In genomic region chr2:73089270-73090030, GRCh38 we compare ENCODE assay signal across 8 cellular contexts. TPM values are rescaled to one million over a fixed set of nuclear protein-coding genes. Genes with fewer than 3 reads are reported as not detected.
A peak's percentile ranks its signal among the peaks of the same experiment; 100 is the strongest.
DNase-seq lines count a peak whose midpoint lies in the region; ATAC-seq, FAIRE-seq and TF ChIP-seq lines count a peak whose summit lies in the region.

No MANE protein-coding gene starts in this region.

- no peaks in the 10 kb centered on the region for H3K27me3 Mint-ChIP-seq in type B pancreatic cell

- H3K79me2 ChIP-seq in HepG2 (ENCODE audit: insufficient read depth, low read length), result peaks cover 8% of the 10 kb centered on the region

- peaks cover 46% of the 10 kb centered on the region for H3K4me1 Mint-ChIP-seq in type B pancreatic cell (ENCODE audit: unreplicated experiment)

- 94% methylated on average over 10 of the region's 11 CpGs for WGBS in HepG2 (ENCODE audit: low lambda C conversion rate)

- in situ Hi-C loops in HepG2 (cut with HindIII; ENCODE audit: extremely low pct_ligation_motif_present, low pct_unique_long_range_greater_than_20kb), result loop anchor here (5.0 kb wide), 1 partner anchor 68 kb away; no protein-coding TSS in a partner anchor

- peaks cover 3% of the 10 kb centered on the region for H3K36me3 Mint-ChIP-seq in type B pancreatic cell
- H3K36me3 Mint-ChIP-seq in activated naive CD4-positive, alpha-beta T cell treated with anti-CD3 and anti-CD28 coated beads, Interleukin-2, amount 50 U/mL, for 72 hours, result no peaks in the 10 kb centered on the region

- FAIRE-seq in HepG2 (lab: Jason Lieb, UNC), result no peak

- no peak for TF ChIP-seq CTCF in cardiac fibroblast (IDR thresholded peaks at IDR 0.05; ENCODE audit: low read depth, low read length)
- no peak for TF ChIP-seq CTCF in HepG2 (CRISPR knock-in tag; IDR thresholded peaks at IDR 0.05)
- TF ChIP-seq CTCF in type B pancreatic cell (conservative IDR thresholded peaks at IDR 0.05), result no peak

- H3K4me2 ChIP-seq in HepG2 (ENCODE audit: low read depth, low read length), result no peak overlapping the region

- POLR2A ChIA-PET in HepG2 (lab: Yijun Ruan, JAX), result no interaction called here

- peaks cover 20 to 32% of the 10 kb centered on the region in 2 experiments for H3K36me3 ChIP-seq in HepG2 (replicated peaks in 1 of 2; ENCODE audit: control insufficient read depth in 1 of 2, insufficient read depth in 2 of 2, low read length in 2 of 2)

- H3K9me3 ChIP-seq in HepG2 (ENCODE audit: low read length), result no peaks in the 10 kb centered on the region

- no peak overlapping the region for H3K27ac ChIP-seq in HepG2 (ENCODE audit: extremely low read length, insufficient read depth, low read length)

- peak overlapping the region; percentile 2 for H3K4me3 Mint-ChIP-seq in type B pancreatic cell

- peak; percentile 48 for DNase-seq in HT-29 (ENCODE audit: low spot score)
- peak; percentile 97 to 99 for DNase-seq in cardiac fibroblast (ENCODE audit: low read depth in 2 of 2)
- DNase-seq in HepG2 (ENCODE audit: low spot score), result peak; percentile 70
- DNase-seq in type B pancreatic cell (ENCODE audit: extremely low spot score, unreplicated experiment), result no peak
- DNase-seq in activated naive CD4-positive, alpha-beta T cell treated with anti-CD3 and anti-CD28 coated beads, Interleukin-2, amount 50 U/mL, for 72 hours (ENCODE audit: low spot score in 2 of 2), result no peak
- no peak for DNase-seq in NCI-H2171 (lab: John Stamatoyannopoulos, UW)
- DNase-seq in NAMALWA (ENCODE audit: low spot score), result no peak

- CTCF ChIA-PET in HepG2 (lab: Yijun Ruan, JAX; ENCODE audit: low intra/inter-chr PET ratio, low total read pairs), result no interaction called here

- BruUV-seq in HepG2 (replicated peaks; lab: Mats Ljungman, UMichigan), result no TSS peak

- no peaks in the 10 kb centered on the region for H3K27me3 ChIP-seq in HepG2 (ENCODE audit: control insufficient read depth in 1 of 2, insufficient read depth in 2 of 2, low read length in 2 of 2)

- no peaks in the 10 kb centered on the region for H3K9me3 Mint-ChIP-seq in type B pancreatic cell
- no peaks in the 10 kb centered on the region for H3K9me3 Mint-ChIP-seq in activated naive CD4-positive, alpha-beta T cell treated with anti-CD3 and anti-CD28 coated beads, Interleukin-2, amount 50 U/mL, for 72 hours

- TF ChIP-seq POLR2A in HepG2 (IDR thresholded peaks at IDR 0.05; ENCODE audit: insufficient read depth in 1 of 2, low read depth in 2 of 2, low read length in 2 of 2), result no peak

- no peak overlapping the region for H2AFZ ChIP-seq in HepG2 (ENCODE audit: low read length)

- peaks cover 44% of the 10 kb centered on the region for H4K20me1 ChIP-seq in HepG2 (ENCODE audit: insufficient read depth, low read length)

- ATAC-seq in HepG2 (no peak), GM21360 (IDR thresholded peaks at IDR 0.05; ENCODE audit: unreplicated experiment) (no peak)
- ATAC-seq in activated naive CD4-positive, alpha-beta T cell treated with anti-CD3 and anti-CD28 coated beads, Interleukin-2, amount 50 U/mL, for 72 hours, result no peak

- TF ChIP-seq RAD21 in HepG2 (CRISPR knock-in tag; IDR thresholded peaks at IDR 0.05), result no peak

- no peak overlapping the region for H3K4me3 ChIP-seq in cardiac fibroblast (replicated peaks in 1 of 2; ENCODE audit: low read depth in 2 of 2, low read length in 2 of 2)
- no peak overlapping the region for H3K4me3 ChIP-seq in HepG2 (replicated peaks in 1 of 3; ENCODE audit: insufficient read depth in 1 of 3, low read depth in 2 of 3, low read length in 3 of 3)

- H3K4me1 ChIP-seq in HepG2 (ENCODE audit: insufficient read depth, low read length), result peaks cover 39% of the 10 kb centered on the region

- intact Hi-C loops in HepG2 (cut with micrococcal nuclease; ENCODE audit: unreplicated experiment), result no loop called here

- peak overlapping the region; percentile 88 for H3K27ac Mint-ChIP-seq in type B pancreatic cell
- peak overlapping the region in 1 of 2 donors; percentile 55 for H3K27ac Mint-ChIP-seq in activated naive CD4-positive, alpha-beta T cell treated with anti-CD3 and anti-CD28 coated beads, Interleukin-2, amount 50 U/mL, for 72 hours

- TF ChIP-seq EP300 in HepG2 (IDR thresholded peaks at IDR 0.05; ENCODE audit: low read depth in 2 of 2, low read length in 2 of 2) (no peak), HepG2 (CRISPR knock-in tag; IDR thresholded peaks at IDR 0.05; ENCODE audit: borderline replicate concordance) (no peak)

- no peak overlapping the region for H3K9ac ChIP-seq in HepG2 (ENCODE audit: insufficient read depth, low read depth, low read length)

TF ChIP-seq in HepG2, 621 proteins besides CTCF, POLR2A, EP300 and RAD21:
- TF ChIP-seq ZFX (CRISPR knock-in tag; IDR thresholded peaks at IDR 0.05; ENCODE audit: low read depth), result no peak
- 0 out of 2 replicates have a peak, but pooled peaks have one; percentile 14 for TF ChIP-seq FOXK2 (IDR thresholded peaks at IDR 0.05)
- no peak for TF ChIP-seq DBP (CRISPR knock-in tag; IDR thresholded peaks at IDR 0.05; ENCODE audit: not compliant biosample characterization)

RNA-seq across cellular contexts. Expression of gene SFXN5, which starts 17.9 kb away (rescaled TPM):
- total RNA-seq in HT-29 (2014; rRNA removed; shearing (Covaris generic)), result 48.3 and 49.4 TPM in 2 replicates
- 22.2 and 34.9 TPM in 2 replicates for total RNA-seq in HepG2 (2016; rRNA removed; fragmentation: Illumina TruSeq; extraction: Trizol)
- 11.0 and 15.1 TPM in 2 replicates for total RNA-seq in HepG2 (2016; cell fraction: cytosol; rRNA removed; fragmentation: Illumina TruSeq; extraction: Trizol; ENCODE audit: low read depth)
- 21.1 and 36.4 TPM in 2 replicates for total RNA-seq in HepG2 (2016; cell fraction: insoluble cytoplasmic fraction; rRNA removed; fragmentation: Illumina TruSeq; extraction: Trizol)
- total RNA-seq in HepG2 (2016; cell fraction: membrane; rRNA removed; fragmentation: Illumina TruSeq; extraction: Trizol), result 13.2 and 15.3 TPM in 2 replicates
- total RNA-seq in HepG2 (2016; cell fraction: nucleus; rRNA removed; fragmentation: Illumina TruSeq; extraction: Trizol), result 42.2 and 47.8 TPM in 2 replicates
- polyA plus RNA-seq in HepG2 (2011; rRNA removed), result 37.4 and 42.8 TPM in 2 replicates
- 13.2 and 17.2 TPM in 2 replicates for polyA plus RNA-seq in HepG2 (2011; cell fraction: cytosol; rRNA removed)
- 139 and 168 TPM in 2 replicates for polyA plus RNA-seq in HepG2 (2011; cell fraction: nucleus; rRNA removed)
- 18.2 and 24.8 TPM in 2 replicates for polyA plus RNA-seq in HepG2 (2012)
- 6.1 and 6.5 TPM in 2 replicates for polyA plus RNA-seq in HepG2 (2016; cell fraction: cytosol; fragmentation: Illumina TruSeq; extraction: Trizol; ENCODE audit: low read depth)
- polyA plus RNA-seq in HepG2 (2016; cell fraction: insoluble cytoplasmic fraction; fragmentation: Illumina TruSeq; extraction: Trizol; ENCODE audit: low read depth), result 23.9 and 25.9 TPM in 2 replicates
- 8.0 and 9.0 TPM in 2 replicates for polyA plus RNA-seq in HepG2 (2016; cell fraction: membrane; fragmentation: Illumina TruSeq; extraction: Trizol; ENCODE audit: low read depth)
- 68.3 and 69.6 TPM in 2 replicates for polyA plus RNA-seq in HepG2 (2016; cell fraction: nucleus; fragmentation: Illumina TruSeq; extraction: Trizol; ENCODE audit: insufficient read depth, low read depth)
- polyA minus RNA-seq in HepG2 (2011; rRNA and poly(A)+ RNA removed; ENCODE audit: low replicate concordance), result 36.5 and 73.0 TPM in 2 replicates
- polyA minus RNA-seq in HepG2 (2011; cell fraction: cytosol; rRNA and poly(A)+ RNA removed), result 12.6 and 13.0 TPM in 2 replicates
- polyA minus RNA-seq in HepG2 (2011; cell fraction: nucleus; rRNA and poly(A)+ RNA removed), result 49.6 and 54.8 TPM in 2 replicates
- total RNA-seq in type B pancreatic cell (ENCODE audit: low replicate concordance), result 15.0 and 27.3 TPM in 2 replicates
- total RNA-seq in activated naive CD4-positive, alpha-beta T cell treated with anti-CD3 and anti-CD28 coated beads, Interleukin-2, amount 50 U/mL, for 72 hours, result 10 to 100 TPM in 1 of 2 donors, 1 to 10 TPM in 1; 5.2 to 16.0 TPM

RNA-seq across cellular contexts. Expression of gene RAB11FIP5, which starts 23.3 kb away (rescaled TPM):
- total RNA-seq in HT-29 (2014; rRNA removed; shearing (Covaris generic)), result 13.9 and 14.6 TPM in 2 replicates
- 8.7 and 9.4 TPM in 2 replicates for total RNA-seq in HepG2 (2016; rRNA removed; fragmentation: Illumina TruSeq; extraction: Trizol)
- 3.7 and 4.2 TPM in 2 replicates for total RNA-seq in HepG2 (2016; cell fraction: cytosol; rRNA removed; fragmentation: Illumina TruSeq; extraction: Trizol; ENCODE audit: low read depth)
- 8.6 and 9.1 TPM in 2 replicates for total RNA-seq in HepG2 (2016; cell fraction: insoluble cytoplasmic fraction; rRNA removed; fragmentation: Illumina TruSeq; extraction: Trizol)
- 10.0 and 13.0 TPM in 2 replicates for total RNA-seq in HepG2 (2016; cell fraction: membrane; rRNA removed; fragmentation: Illumina TruSeq; extraction: Trizol)
- 6.7 and 7.5 TPM in 2 replicates for total RNA-seq in HepG2 (2016; cell fraction: nucleus; rRNA removed; fragmentation: Illumina TruSeq; extraction: Trizol)
- 21.9 and 22.9 TPM in 2 replicates for polyA plus RNA-seq in HepG2 (2011; rRNA removed)
- polyA plus RNA-seq in HepG2 (2011; cell fraction: cytosol; rRNA removed), result 17.5 and 19.5 TPM in 2 replicates
- polyA plus RNA-seq in HepG2 (2011; cell fraction: nucleus; rRNA removed), result 19.6 and 23.6 TPM in 2 replicates
- polyA plus RNA-seq in HepG2 (2012), result 25.5 and 27.1 TPM in 2 replicates
- polyA plus RNA-seq in HepG2 (2016; cell fraction: cytosol; fragmentation: Illumina TruSeq; extraction: Trizol; ENCODE audit: low read depth), result 2.1 TPM in 2 replicates
- polyA plus RNA-seq in HepG2 (2016; cell fraction: insoluble cytoplasmic fraction; fragmentation: Illumina TruSeq; extraction: Trizol; ENCODE audit: low read depth), result 8.6 and 12.8 TPM in 2 replicates
- 5.8 and 6.9 TPM in 2 replicates for polyA plus RNA-seq in HepG2 (2016; cell fraction: membrane; fragmentation: Illumina TruSeq; extraction: Trizol; ENCODE audit: low read depth)
- 10.7 and 10.8 TPM in 2 replicates for polyA plus RNA-seq in HepG2 (2016; cell fraction: nucleus; fragmentation: Illumina TruSeq; extraction: Trizol; ENCODE audit: insufficient read depth, low read depth)
- polyA minus RNA-seq in HepG2 (2011; rRNA and poly(A)+ RNA removed; ENCODE audit: low replicate concordance), result 29.9 and 45.2 TPM in 2 replicates
- 12.6 and 13.2 TPM in 2 replicates for polyA minus RNA-seq in HepG2 (2011; cell fraction: cytosol; rRNA and poly(A)+ RNA removed)
- 14.7 and 18.7 TPM in 2 replicates for polyA minus RNA-seq in HepG2 (2011; cell fraction: nucleus; rRNA and poly(A)+ RNA removed)
- total RNA-seq in type B pancreatic cell (ENCODE audit: low replicate concordance), result 18.7 and 22.6 TPM in 2 replicates
- 10 to 100 TPM in 1 of 2 donors, 1 to 10 TPM in 1; 8.3 to 27.9 TPM for total RNA-seq in activated naive CD4-positive, alpha-beta T cell treated with anti-CD3 and anti-CD28 coated beads, Interleukin-2, amount 50 U/mL, for 72 hours

Comparison
In these comparisons a context has a peak if more than half of its experiments do, and no peak if none do; other contexts are left out.
1. DNase-seq: peak in HT-29 (single experiment), cardiac fibroblast (2 of 2) and HepG2 (single experiment); none in type B pancreatic cell (single experiment), activated naive CD4-positive, alpha-beta T cell treated with anti-CD3 and anti-CD28 coated beads, Interleukin-2, amount 50 U/mL, for 72 hours (0 of 2), NCI-H2171 (single experiment) and NAMALWA (single experiment).